8 cellular contexts compared by ENCODE assay signal in the genomic region with DNA sequence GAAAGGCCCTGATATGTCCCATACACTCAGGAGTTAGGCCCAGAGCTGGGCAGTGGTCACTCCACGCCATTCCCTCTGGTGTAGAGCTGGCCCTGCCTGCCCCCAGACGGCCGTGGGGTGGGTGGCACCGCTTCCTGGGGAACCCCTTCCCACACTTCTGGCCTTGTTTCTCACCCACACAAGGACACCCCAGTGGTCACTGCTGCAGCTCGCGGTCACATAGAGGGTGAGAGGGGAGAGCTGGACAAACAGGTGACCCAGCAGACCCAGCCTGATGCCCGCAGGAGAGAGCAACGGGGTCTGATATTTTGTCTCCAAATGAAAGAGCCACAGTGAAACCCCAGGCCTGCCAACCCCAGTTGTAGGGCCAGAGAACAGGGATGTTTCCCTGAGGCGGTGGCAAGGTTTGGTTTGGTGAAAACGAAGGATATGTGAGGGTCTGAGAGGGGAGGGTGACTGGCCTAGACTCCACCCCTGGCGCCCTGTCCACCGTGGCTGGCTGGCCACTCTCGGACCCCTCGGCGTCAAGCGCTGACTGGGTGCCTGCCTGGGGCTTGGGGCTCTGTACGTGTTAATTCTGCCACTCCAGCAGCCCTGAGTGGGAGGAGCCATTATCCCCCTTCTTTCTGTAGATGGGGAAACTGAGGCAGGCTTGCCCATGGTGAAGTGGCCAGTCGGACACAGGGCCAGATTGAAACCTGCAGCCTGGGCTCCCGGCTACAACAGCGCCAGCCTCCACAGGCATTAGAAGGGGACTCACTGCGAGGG.
DNase-seq lines count a peak whose midpoint lies in the region; ATAC-seq and TF ChIP-seq lines count a peak whose summit lies in the region.
"Had no signal": no experiment of that assay in that cellular context is flagged by ENCODE, and none has a peak within 500 bp of the region (broad histone marks: within the 10 kb centered on the region; RNA-seq: fewer than 3 reads in every experiment).

No MANE protein-coding gene starts in this region.

- intact Hi-C loops in PC-9 (cut with micrococcal nuclease; ENCODE audit: unreplicated experiment) (no loop called here), transverse colon (cut with DNase I; ENCODE audit: low total_unique reads) (loop anchor here (10.0 kb wide), 1 partner anchor 74 kb away; no protein-coding TSS in a partner anchor)

- no peaks in the 10 kb centered on the region for H3K9me2 ChIP-seq in PC-9 (ENCODE audit: insufficient read depth)

- peaks cover 24% of the 10 kb centered on the region for H3F3A ChIP-seq in PC-9 (ENCODE audit: insufficient read depth, low read depth)

- no peaks in the 10 kb centered on the region for H3K27me3 ChIP-seq in PC-9 (ENCODE audit: insufficient read depth, low read depth)
- H3K27me3 ChIP-seq in lung (ENCODE audit: control insufficient read depth, insufficient read depth) = no peaks in the 10 kb centered on the region
- H3K27me3 ChIP-seq in transverse colon = no peaks in the 10 kb centered on the region

- 53 to 73% methylated on average over 21 of the region's 21 CpGs for WGBS in lung, 2 donors
- WGBS in transverse colon (ENCODE audit: low coverage in 1 of 2), 2 donors = 40 to 83% methylated on average over 1 to 20 of the region's 21 CpGs

- peaks cover 20% of the 10 kb centered on the region for H4K20me1 ChIP-seq in PC-9 (ENCODE audit: insufficient read depth)

- CTCF ChIA-PET in PC-9 (lab: Charles Lee) = interaction anchor here (0.6 kb wide), 2 partner anchors 43 to 73 kb away, joined by 3 to 7 read pairs; no protein-coding TSS in a partner anchor

- POLR2A ChIA-PET in PC-9 (lab: Charles Lee; ENCODE audit: unreplicated experiment) = no interaction called here

- no peak overlapping the region for H2AFZ ChIP-seq in PC-9

- H3K4me3 ChIP-seq in PC-9 (no peak overlapping the region), coronary artery (peak overlapping the region; percentile 96), lung (peak overlapping the region; percentile 0), transverse colon (peak overlapping the region in 3 of 4 donors; percentile 24 to 80 (median 73))

- ATAC-seq in lung (ENCODE audit: insufficient read depth, low FRiP score) (no peak), GM21360 (IDR thresholded peaks at IDR 0.05; ENCODE audit: unreplicated experiment) (no peak)

- peaks cover 7% of the 10 kb centered on the region; the same call in 1 of the 2 replicates for H3K36me3 ChIP-seq in PC-9 (ENCODE audit: low read depth)
- H3K36me3 ChIP-seq in lung (ENCODE audit: control insufficient read depth in 2 of 2, insufficient read depth in 2 of 2, low read length in 2 of 2) = peaks cover 0 to 8% of the 10 kb centered on the region in 2 donors
- H3K36me3 ChIP-seq in transverse colon = no peaks in the 10 kb centered on the region

- H3K4me1 ChIP-seq in PC-9 (replicated peaks; ENCODE audit: insufficient read depth) (peaks cover 42% of the 10 kb centered on the region), lung (ENCODE audit: control insufficient read depth in 2 of 2, insufficient read depth in 2 of 2, low read length in 2 of 2) (peaks cover 17 to 29% of the 10 kb centered on the region in 2 donors), transverse colon (peaks cover 47 to 93% (median 75%) of the 10 kb centered on the region in 4 donors)

- TF ChIP-seq EP300 in transverse colon (IDR thresholded peaks at IDR 0.05; ENCODE audit: low read depth) = no peak

- no TSS peak for BruUV-seq in PC-9 (replicated peaks; lab: Mats Ljungman, UMichigan)

- TF ChIP-seq CTCF in PC-9 (conservative IDR thresholded peaks at IDR 0.05) = no peak
- TF ChIP-seq CTCF in coronary artery (IDR thresholded peaks at IDR 0.05) = no peak
- no peak for TF ChIP-seq CTCF in lung (IDR thresholded peaks at IDR 0.05; ENCODE audit: control extremely low read depth, extremely low read depth)
- no peak for TF ChIP-seq CTCF in transverse colon (IDR thresholded peaks at IDR 0.05)

- H3K9me3 ChIP-seq in PC-9 (ENCODE audit: insufficient read depth, low read depth) (no peaks in the 10 kb centered on the region), lung (ENCODE audit: control insufficient read depth in 2 of 2, insufficient read depth in 1 of 2, low read length in 1 of 2) (no peaks in the 10 kb centered on the region), transverse colon (no peaks in the 10 kb centered on the region)

- TF ChIP-seq POLR2A in transverse colon (IDR thresholded peaks at IDR 0.05) = no peak

- in situ Hi-C loops in transverse colon (cut with MboI; ENCODE audit: low pct_ligation_motif_present in 1 of 4, low pct_unique_long_range_greater_than_20kb in 1 of 4, low sequenced_read_pairs in 3 of 4) = no loop called here

- DNase-seq in PC-9 = no peak
- peak; percentile 76 for DNase-seq in coronary artery (ENCODE audit: low spot score)
- no peak for DNase-seq in lung (ENCODE audit: low spot score)
- peak; percentile 7 for DNase-seq in transverse colon
- no peak for DNase-seq in NCI-H82 (lab: John Stamatoyannopoulos, UW)
- DNase-seq in NCI-H524 treated with DMSO at 0.1 percent for 48 hours (lab: John Stamatoyannopoulos, UW) = no peak
- DNase-seq: NCI-H1930 had no signal

- no peak overlapping the region for H3K4me2 ChIP-seq in PC-9

- H3K27ac ChIP-seq in PC-9 (peak overlapping the region; percentile 14; the same call in 1 of the 2 replicates), coronary artery (peak overlapping the region; percentile 99 to 100), lung (ENCODE audit: low read depth in 1 of 2, low read length in 1 of 2) (peak overlapping the region; percentile 97), transverse colon (peak overlapping the region; percentile 98 to 99 (median 98))

- peaks cover 99% of the 10 kb centered on the region for H3K79me2 ChIP-seq in PC-9 (ENCODE audit: low read depth)

Comparison
In these comparisons a context has a peak if more than half of its experiments do, and no peak if none do; other contexts are left out.
1. DNase-seq: peak in coronary artery (single experiment) and transverse colon (single experiment); none in PC-9 (0 of 2), lung (single experiment), NCI-H82 (single experiment) and NCI-H524 treated with DMSO at 0.1 percent for 48 hours (single experiment).
2. H3K27ac ChIP-seq: peak in every context shown above with its lines; median percentile 100 in coronary artery; 98 in transverse colon; 97 in lung; 14 in PC-9.